ENCODE assay signal across 17 cellular contexts in the genomic region with DNA sequence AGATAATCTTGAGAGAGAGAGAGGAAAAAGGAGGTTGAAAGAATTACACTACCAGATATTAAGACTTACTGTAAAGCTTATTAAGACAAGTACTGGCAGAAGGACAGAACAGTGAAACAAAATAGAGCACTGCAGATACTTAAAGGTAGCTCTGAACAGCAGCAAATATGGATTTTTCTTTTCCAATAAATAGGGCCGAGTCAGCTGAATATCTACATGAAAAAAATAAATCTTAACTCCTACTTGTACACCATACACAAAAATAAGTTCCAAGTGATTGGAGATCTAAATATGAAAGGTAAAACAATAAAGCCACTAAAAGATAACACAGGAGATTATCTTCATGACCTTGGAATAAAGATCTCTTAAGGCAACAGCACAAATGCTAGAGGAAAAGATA. TPM values are rescaled to one million over a fixed set of nuclear protein-coding genes. Genes with fewer than 3 reads are reported as not detected.
DNase-seq lines count a peak whose midpoint lies in the region; ATAC-seq and TF ChIP-seq lines count a peak whose summit lies in the region.
"Had no signal": no experiment of that assay in that cellular context is flagged by ENCODE, and none has a peak within 500 bp of the region (broad histone marks: within the 10 kb centered on the region; RNA-seq: fewer than 3 reads in every experiment).

No MANE protein-coding gene starts in this region.

- H3K27ac ChIP-seq in SK-N-MC (peak overlapping the region; percentile 39), body of pancreas (peak overlapping the region in 3 of 4 donors; percentile 69 to 88 (median 80))
- H3K27ac ChIP-seq: SJCRH30 had no signal

- H3K9ac ChIP-seq in SK-N-MC (ENCODE audit: insufficient read length) = peak overlapping the region; percentile 14

- H3K4me1 ChIP-seq in body of pancreas = peaks cover 96% of the 10 kb centered on the region
- H3K4me1 ChIP-seq: BE2C, SJCRH30 had no signal

- H3K36me3 ChIP-seq in SK-N-MC (ENCODE audit: insufficient read depth, low read length) (peaks cover 10% of the 10 kb centered on the region; the same call in 1 of the 2 replicates), body of pancreas (replicated peaks in 1 of 2; ENCODE audit: insufficient read depth in 1 of 2, low read depth in 2 of 2) (no peaks in the 10 kb centered on the region)

- H3K9me3 Mint-ChIP-seq in activated naive CD4-positive, alpha-beta T cell treated with anti-CD3 and anti-CD28 coated beads, Interleukin-2, amount 50 U/mL, for 24 hours = no peaks in the 10 kb centered on the region
- H3K9me3 Mint-ChIP-seq in activated T-cell treated with anti-CD3 and anti-CD28 coated beads, Interleukin-2, amount 50 U/mL, for 24 hours = no peaks in the 10 kb centered on the region

- peaks cover 12% of the 10 kb centered on the region for H3K36me3 Mint-ChIP-seq in activated naive CD4-positive, alpha-beta T cell treated with anti-CD3 and anti-CD28 coated beads, Interleukin-2, amount 50 U/mL, for 24 hours
- peaks cover 32% of the 10 kb centered on the region for H3K36me3 Mint-ChIP-seq in activated T-cell treated with anti-CD3 and anti-CD28 coated beads, Interleukin-2, amount 50 U/mL, for 24 hours (ENCODE audit: low read depth)

- H3K9me3 ChIP-seq in SK-N-MC (ENCODE audit: low read depth, low read length) (no peaks in the 10 kb centered on the region), body of pancreas (no peaks in the 10 kb centered on the region)
- H3K9me3 ChIP-seq: BE2C, MG63, SJCRH30 had no signal

- H3K4me3 ChIP-seq in SK-N-MC (no peak overlapping the region), body of pancreas (no peak overlapping the region)
- H3K4me3 ChIP-seq: MG63, SJCRH30 had no signal

- peaks cover 69% of the 10 kb centered on the region for H3K4me1 Mint-ChIP-seq in activated naive CD4-positive, alpha-beta T cell treated with anti-CD3 and anti-CD28 coated beads, Interleukin-2, amount 50 U/mL, for 24 hours
- peaks cover 64% of the 10 kb centered on the region for H3K4me1 Mint-ChIP-seq in activated T-cell treated with anti-CD3 and anti-CD28 coated beads, Interleukin-2, amount 50 U/mL, for 24 hours (ENCODE audit: low read depth)

- ATAC-seq in body of pancreas (no peak), GM19035 (IDR thresholded peaks at IDR 0.05; ENCODE audit: unreplicated experiment) (no peak)
- ATAC-seq: Panc1 had no signal

- no peak for TF ChIP-seq POLR2A in body of pancreas (IDR thresholded peaks at IDR 0.05)

- intact Hi-C loops in body of pancreas (cut with DNase I) = no loop called here

- WGBS in body of pancreas, 2 donors = 21 to 26% methylated on average over 1 of the region's 1 CpG

- H3K27ac Mint-ChIP-seq in activated naive CD4-positive, alpha-beta T cell treated with anti-CD3 and anti-CD28 coated beads, Interleukin-2, amount 50 U/mL, for 24 hours = peak overlapping the region; percentile 47
- H3K27ac Mint-ChIP-seq in activated T-cell treated with anti-CD3 and anti-CD28 coated beads, Interleukin-2, amount 50 U/mL, for 24 hours = no peak overlapping the region

- no peak overlapping the region for H3K4me3 Mint-ChIP-seq in activated naive CD4-positive, alpha-beta T cell treated with anti-CD3 and anti-CD28 coated beads, Interleukin-2, amount 50 U/mL, for 24 hours
- no peak overlapping the region for H3K4me3 Mint-ChIP-seq in activated T-cell treated with anti-CD3 and anti-CD28 coated beads, Interleukin-2, amount 50 U/mL, for 24 hours

- no peak for DNase-seq in activated naive CD4-positive, alpha-beta T cell (lab: John Stamatoyannopoulos, UW)
- DNase-seq in SK-N-MC (ENCODE audit: low read depth, low spot score) (no peak), body of pancreas (no peak), UCSD-AML1 (lab: John Stamatoyannopoulos, UW; ENCODE audit: unreplicated experiment) (no peak)
- no peak for DNase-seq in activated T-cell treated with anti-CD3 and anti-CD28 coated beads, Interleukin-2, amount 50 U/mL, for 24 hours
- DNase-seq: BE2C; EL; GF-D8; MG63; NCI-H1436; NCI-H187 treated with DMSO at 0.1 percent for 48 hours; NCI-H510A; NK-92 treated with Interleukin-12 subunit alpha and Interleukin-12 subunit beta, amount 100 ng/mL, for 24 hours; SJCRH30 had no signal

- H3K27me3 ChIP-seq in body of pancreas = no peaks in the 10 kb centered on the region
- H3K27me3 ChIP-seq: BE2C, MG63, SJCRH30 had no signal

- no peaks in the 10 kb centered on the region for H3K27me3 Mint-ChIP-seq in activated naive CD4-positive, alpha-beta T cell treated with anti-CD3 and anti-CD28 coated beads, Interleukin-2, amount 50 U/mL, for 24 hours
- H3K27me3 Mint-ChIP-seq in activated T-cell treated with anti-CD3 and anti-CD28 coated beads, Interleukin-2, amount 50 U/mL, for 24 hours = no peaks in the 10 kb centered on the region

- TF ChIP-seq CTCF in body of pancreas (IDR thresholded peaks at IDR 0.05) = no peak

RNA-seq across cellular contexts. Expression of gene THAP12, which starts 12.4 kb away (rescaled TPM):
- 10 to 100 TPM; 42.5 to 47.5 TPM for total RNA-seq in body of pancreas

RNA-seq across cellular contexts. Expression of gene GVQW3, which starts 12.6 kb away (rescaled TPM):
- total RNA-seq in body of pancreas = 10 to 100 TPM; 11.2 to 16.2 TPM
